Comparison of ENCODE assay signal across 21 cellular contexts in the genomic region with DNA sequence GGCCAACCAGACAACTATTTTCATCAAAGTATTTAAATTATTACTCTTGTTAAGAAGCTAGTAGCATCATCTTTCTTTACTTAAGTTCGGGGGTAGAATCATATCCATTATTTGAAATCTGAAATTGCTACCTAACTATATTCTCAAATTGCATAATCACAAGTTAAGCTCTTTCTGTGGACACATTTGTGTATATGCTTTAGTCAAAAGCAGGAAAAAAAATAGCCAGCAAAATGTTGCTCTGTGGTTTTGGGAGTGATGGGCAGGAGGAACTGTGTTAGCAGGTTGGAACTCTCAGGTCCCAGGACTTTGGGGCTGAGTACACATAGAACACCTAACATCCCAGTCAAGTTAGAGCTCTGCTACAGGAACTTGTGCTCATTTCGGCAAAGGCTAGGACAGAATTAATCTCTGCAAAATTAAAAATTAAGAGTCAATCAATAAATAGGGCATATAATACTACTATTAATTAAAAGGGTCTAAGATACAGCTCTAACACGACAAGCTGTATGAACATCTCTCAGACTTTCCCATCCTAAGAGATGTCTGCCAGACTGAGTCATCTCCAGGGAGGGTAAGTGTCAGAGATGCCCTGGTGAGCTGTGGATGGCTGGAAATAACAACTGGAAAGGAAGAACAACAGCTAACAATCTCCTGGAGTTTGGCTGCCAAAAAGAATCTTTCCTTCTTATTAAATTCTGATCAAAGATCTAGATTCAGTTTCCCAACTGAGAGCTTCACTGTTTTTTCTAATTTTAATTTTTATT.
A peak's percentile ranks its signal among the peaks of the same experiment; 100 is the strongest.
DNase-seq lines count a peak whose midpoint lies in the region; ATAC-seq and TF ChIP-seq lines count a peak whose summit lies in the region.
"Had no signal": no experiment of that assay in that cellular context is flagged by ENCODE, and none has a peak within 500 bp of the region (broad histone marks: within the 10 kb centered on the region; RNA-seq: fewer than 3 reads in every experiment).

No MANE protein-coding gene starts in this region.

- CTCF ChIA-PET in HEK293T (lab: Yijun Ruan, JAX): interaction anchor here (1.3 to 1.5 kb wide), 2 partner anchors 10 to 19 kb away, joined by 3 read pairs; no protein-coding TSS in a partner anchor

- H3K27me3 Mint-ChIP-seq in type B pancreatic cell: no peaks in the 10 kb centered on the region

- H3K9me3 Mint-ChIP-seq in type B pancreatic cell: no peaks in the 10 kb centered on the region

- in situ Hi-C loops in astrocyte of the cerebellum (cut with HindIII; ENCODE audit: low sequenced_read_pairs): no loop called here

- H3K4me1 ChIP-seq in effector memory CD4-positive, alpha-beta T cell (ENCODE audit: control insufficient read depth, insufficient read depth, low read length, poor library complexity, severe bottlenecking): no peaks in the 10 kb centered on the region
- H3K4me1 ChIP-seq: adrenal gland had no signal

- peak overlapping the region; percentile 22 for H3K27ac Mint-ChIP-seq in type B pancreatic cell
- H3K27ac Mint-ChIP-seq: activated CD8-positive, alpha-beta memory T cell treated with anti-CD3 and anti-CD28 coated beads, Interleukin-2, amount 10 ng/mL, durations not matched to agents 7 days and 5 days had no signal

- H3K36me3 ChIP-seq in effector memory CD4-positive, alpha-beta T cell (ENCODE audit: control insufficient read depth, insufficient read depth, low read length): no peaks in the 10 kb centered on the region
- H3K36me3 ChIP-seq: adrenal gland, transverse colon had no signal

- H3K27me3 ChIP-seq in effector memory CD4-positive, alpha-beta T cell (replicated peaks; ENCODE audit: control insufficient read depth, insufficient read depth, low read length, poor library complexity, severe bottlenecking): peaks cover 3% of the 10 kb centered on the region
- H3K27me3 ChIP-seq: adrenal gland, transverse colon had no signal

- peak; percentile 53 for ATAC-seq in Right ventricle myocardium superior (ENCODE audit: poor library complexity)
- no peak for ATAC-seq in Right ventricle myocardium inferior
- ATAC-seq in GM19463 (IDR thresholded peaks at IDR 0.05; ENCODE audit: unreplicated experiment): no peak
- ATAC-seq: activated CD8-positive, alpha-beta memory T cell treated with anti-CD3 and anti-CD28 coated beads, Interleukin-2, amount 10 ng/mL, durations not matched to agents 7 days and 5 days had no signal

- POLR2A ChIA-PET in HEK293T (lab: Yijun Ruan, JAX): no interaction called here

- H3K4me1 Mint-ChIP-seq in type B pancreatic cell (ENCODE audit: unreplicated experiment): peaks cover 15% of the 10 kb centered on the region
- H3K4me1 Mint-ChIP-seq: activated CD8-positive, alpha-beta memory T cell treated with anti-CD3 and anti-CD28 coated beads, Interleukin-2, amount 10 ng/mL, durations not matched to agents 7 days and 5 days had no signal

- H3K9me3 ChIP-seq in effector memory CD4-positive, alpha-beta T cell (ENCODE audit: control insufficient read depth, low read length): no peaks in the 10 kb centered on the region
- H3K9me3 ChIP-seq: adrenal gland, SK-N-SH, transverse colon had no signal

- H3K4me3 Mint-ChIP-seq in type B pancreatic cell: no peak overlapping the region
- H3K4me3 Mint-ChIP-seq: activated CD8-positive, alpha-beta memory T cell treated with anti-CD3 and anti-CD28 coated beads, Interleukin-2, amount 10 ng/mL, durations not matched to agents 7 days and 5 days had no signal

- no peak overlapping the region for H3K27ac ChIP-seq in effector memory CD4-positive, alpha-beta T cell (ENCODE audit: insufficient read depth, low read length, poor library complexity, severe bottlenecking)
- H3K27ac ChIP-seq: 22Rv1, adrenal gland, C4-2B had no signal

- DNase-seq in Right ventricle myocardium superior (no peak), Right ventricle myocardium inferior (ENCODE audit: missing footprints) (no peak), astrocyte of the cerebellum (ENCODE audit: low read depth) (peak; percentile 57), iris pigment epithelial cell (ENCODE audit: low read depth) (peak; percentile 46), type B pancreatic cell (ENCODE audit: extremely low spot score, unreplicated experiment) (no peak), HEK293T (ENCODE audit: extremely low spot score) (no peak)
- DNase-seq in effector memory CD4-positive, alpha-beta T cell: no peak
- DNase-seq: activated CD4-positive, alpha-beta T cell treated with anti-CD3 and anti-CD28 coated beads for 1 hour; activated CD8-positive, alpha-beta memory T cell treated with anti-CD3 and anti-CD28 coated beads, Interleukin-2, amount 10 ng/mL, durations not matched to agents 7 days and 5 days; adrenal gland; foreskin melanocyte; KBM-7; NCI-H1092 treated with DMSO at 0.1 percent for 48 hours; NCI-H69; SK-N-SH; stimulated activated naive CD4-positive, alpha-beta T cell treated with Interleukin-2 at 50 U/mL for 16 hours; T-helper 9 cell; transverse colon had no signal

- peaks cover 7% of the 10 kb centered on the region for H3K36me3 Mint-ChIP-seq in type B pancreatic cell
- H3K36me3 Mint-ChIP-seq: activated CD8-positive, alpha-beta memory T cell treated with anti-CD3 and anti-CD28 coated beads, Interleukin-2, amount 10 ng/mL, durations not matched to agents 7 days and 5 days had no signal

- TF ChIP-seq CTCF in astrocyte of the cerebellum (IDR thresholded peaks at IDR 0.05; ENCODE audit: low read depth, low read length, missing control alignments): no peak
- no peak for TF ChIP-seq CTCF in type B pancreatic cell (conservative IDR thresholded peaks at IDR 0.05)

- H3K4me3 ChIP-seq in astrocyte of the cerebellum (ENCODE audit: low read depth, low read length): no peak overlapping the region
- H3K4me3 ChIP-seq in effector memory CD4-positive, alpha-beta T cell (ENCODE audit: insufficient read depth, low read depth, low read length, poor library complexity, severe bottlenecking): no peak overlapping the region
- H3K4me3 ChIP-seq: adrenal gland, transverse colon had no signal

- intact Hi-C loops in Right ventricle myocardium superior (cut with DNase I) (no loop called here), Right ventricle myocardium inferior (cut with DNase I) (loop anchor here (2.0 to 5.0 kb wide), 2 partner anchors 21 to 90 kb away; no protein-coding TSS in a partner anchor)

TF ChIP-seq in HEK293T, 16 proteins besides CTCF, POLR2A, EP300 and RAD21:
- TF ChIP-seq FOXA1 (IDR thresholded peaks at IDR 0.05) (no peak), SP1 (IDR thresholded peaks at IDR 0.05) (no peak), BHLHE40 (IDR thresholded peaks at IDR 0.05; ENCODE audit: borderline replicate concordance) (no peak)

Comparison
In these comparisons a context has a peak if more than half of its experiments do, and no peak if none do; other contexts are left out.
1. DNase-seq: peak in astrocyte of the cerebellum (single experiment) and iris pigment epithelial cell (single experiment); none in Right ventricle myocardium superior (single experiment), Right ventricle myocardium inferior (single experiment), type B pancreatic cell (single experiment), HEK293T (single experiment) and effector memory CD4-positive, alpha-beta T cell (0 of 3).